In the genomic region with DNA sequence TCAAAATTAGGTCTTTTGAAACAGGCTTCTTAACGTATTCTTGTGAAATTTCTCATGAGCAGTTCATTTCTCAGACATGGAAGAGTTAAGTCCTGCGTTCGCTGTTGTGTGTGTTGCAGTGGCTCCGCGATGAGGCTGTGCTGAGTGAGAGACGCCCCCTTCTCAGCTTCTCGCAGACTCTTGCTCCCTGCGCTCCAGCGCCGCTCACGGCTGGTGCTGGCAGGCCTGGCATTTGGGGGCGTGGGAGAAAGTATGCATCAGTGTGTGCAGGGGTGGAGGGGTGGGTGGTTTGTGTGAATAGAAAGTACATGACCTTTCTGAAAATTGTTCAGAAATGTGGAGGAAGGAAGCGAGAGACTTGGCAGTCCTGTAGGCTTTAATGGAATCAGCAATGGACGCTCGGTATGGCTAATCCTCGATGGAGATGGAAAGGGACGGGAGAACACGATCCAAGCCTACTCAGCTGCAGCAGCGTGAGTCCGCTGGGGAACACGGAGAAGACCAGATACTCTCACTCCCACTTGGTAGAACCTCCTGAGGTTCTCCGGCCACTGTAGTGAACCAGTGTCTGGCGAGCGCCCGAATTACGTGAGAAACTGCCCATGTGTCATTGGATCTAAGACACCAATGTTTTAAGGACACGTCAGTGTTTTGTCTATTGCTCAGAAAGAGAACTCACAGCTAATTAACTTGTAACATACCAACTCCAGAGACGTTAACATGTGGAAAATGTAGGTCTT, we compare ENCODE assay signal across 12 cellular contexts. TPM values are rescaled to one million over a fixed set of nuclear protein-coding genes. Genes with fewer than 3 reads are reported as not detected.
DNase-seq lines count a peak whose midpoint lies in the region; ATAC-seq, FAIRE-seq and TF ChIP-seq lines count a peak whose summit lies in the region.
"Had no signal": no experiment of that assay in that cellular context is flagged by ENCODE, and none has a peak within 500 bp of the region (broad histone marks: within the 10 kb centered on the region; RNA-seq: fewer than 3 reads in every experiment).

No MANE protein-coding gene starts in this region.

- H3K9me3 Mint-ChIP-seq in WTC11 (no peaks in the 10 kb centered on the region), nephron (no peaks in the 10 kb centered on the region)

- H3K36me3 ChIP-seq in subcutaneous abdominal adipose tissue (ENCODE audit: control insufficient read depth in 5 of 5, insufficient read depth in 5 of 5, low read length in 5 of 5) = peaks cover 0 to 6% (median 0%) of the 10 kb centered on the region in 5 donors

- CTCF ChIA-PET in WTC11 (lab: Charles Lee) = interaction anchor here (0.8 to 2.6 kb wide), 8 partner anchors 12 to 123 kb away, joined by 3 to 11 read pairs (median 4); no protein-coding TSS in a partner anchor

- ATAC-seq in WTC11 (no peak), HG03108 (IDR thresholded peaks at IDR 0.05; ENCODE audit: unreplicated experiment) (no peak)

- H3K36me3 Mint-ChIP-seq in WTC11 = peaks cover 11% of the 10 kb centered on the region
- peaks cover 13% of the 10 kb centered on the region for H3K36me3 Mint-ChIP-seq in nephron (ENCODE audit: low read depth)

- peak overlapping the region; percentile 9 to 46 for H3K27ac ChIP-seq in coronary artery
- H3K27ac ChIP-seq in subcutaneous abdominal adipose tissue (ENCODE audit: low read depth, low read length) = peak overlapping the region; percentile 46

- no peak for FAIRE-seq in RCC 7860 (lab: Jason Lieb, UNC)
- FAIRE-seq: GM18507 had no signal

- peak overlapping the region; percentile 43; the same call in 1 of the 2 replicates for H3K27ac Mint-ChIP-seq in WTC11
- peak overlapping the region; percentile 42 to 89 (median 81) for H3K27ac Mint-ChIP-seq in nephron

- TF ChIP-seq CTCF in WTC11 (IDR thresholded peaks at IDR 0.05) (no peak), coronary artery (IDR thresholded peaks at IDR 0.05) (no peak), nephron (IDR thresholded peaks at IDR 0.05; ENCODE audit: unreplicated experiment in 3 of 3) (peak in 1 of 3 experiments; percentile 12)

- POLR2A ChIA-PET in WTC11 (lab: Charles Lee) = interaction anchor here (0.6 to 0.7 kb wide), 2 partner anchors 115 to 1878 kb away, joined by 3 to 6 read pairs; partner anchors contain the start of gene ATF4

- no peaks in the 10 kb centered on the region for H3K9me3 ChIP-seq in subcutaneous abdominal adipose tissue (ENCODE audit: control insufficient read depth in 5 of 5, low read length in 5 of 5)

- no peak for DNase-seq in WTC11 (ENCODE audit: low spot score)
- no peak for DNase-seq in coronary artery (ENCODE audit: low spot score)
- DNase-seq in RCC 7860 (ENCODE audit: low spot score) = no peak
- DNase-seq in Kasumi-1 (lab: John Stamatoyannopoulos, UW) = no peak
- DNase-seq: effector memory CD4-positive, alpha-beta T cell; NCI-H146; T-helper 1 cell had no signal

- no peak overlapping the region for H3K4me3 Mint-ChIP-seq in WTC11
- H3K4me3 Mint-ChIP-seq in nephron = peak overlapping the region; percentile 7 to 82 (median 81)

- H3K4me1 Mint-ChIP-seq in WTC11 (peaks cover 6% of the 10 kb centered on the region), nephron (peaks cover 32% of the 10 kb centered on the region)

- H3K4me3 ChIP-seq in coronary artery = peak overlapping the region; percentile 46
- H3K4me3 ChIP-seq in subcutaneous abdominal adipose tissue (ENCODE audit: low read depth in 1 of 5, low read length in 5 of 5) = peak overlapping the region in 4 of 5 donors; percentile 35 to 49 (median 41)

- H3K9ac ChIP-seq in subcutaneous abdominal adipose tissue (ENCODE audit: low read length in 5 of 5) = peak overlapping the region in 3 of 5 donors; percentile 10 to 35 (median 19)

- H3K27me3 ChIP-seq in subcutaneous abdominal adipose tissue (ENCODE audit: control insufficient read depth in 5 of 5, insufficient read depth in 4 of 5, low read length in 5 of 5) = no peaks in the 10 kb centered on the region

- no peaks in the 10 kb centered on the region for H3K27me3 Mint-ChIP-seq in WTC11 (ENCODE audit: low read depth)
- H3K27me3 Mint-ChIP-seq in nephron (ENCODE audit: low read depth) = no peaks in the 10 kb centered on the region

- H3K4me1 ChIP-seq in subcutaneous abdominal adipose tissue (ENCODE audit: control insufficient read depth in 5 of 5, insufficient read depth in 5 of 5, low read length in 5 of 5) = peaks cover 10 to 55% (median 46%) of the 10 kb centered on the region in 5 donors

TF ChIP-seq in WTC11, 78 proteins besides CTCF, POLR2A, EP300 and RAD21:
- no peak for TF ChIP-seq USF1 (CRISPR knock-in tag; IDR thresholded peaks at IDR 0.05)
- TF ChIP-seq JAZF1 (CRISPR knock-in tag; IDR thresholded peaks at IDR 0.05) = no peak
- TF ChIP-seq ETV6 (CRISPR knock-in tag; IDR thresholded peaks at IDR 0.05) = no peak
- no peak for TF ChIP-seq MAX (CRISPR knock-in tag; IDR thresholded peaks at IDR 0.05)
- TF ChIP-seq ZNF232 (CRISPR knock-in tag; IDR thresholded peaks at IDR 0.05) = no peak
- TF ChIP-seq, protein P1, sequence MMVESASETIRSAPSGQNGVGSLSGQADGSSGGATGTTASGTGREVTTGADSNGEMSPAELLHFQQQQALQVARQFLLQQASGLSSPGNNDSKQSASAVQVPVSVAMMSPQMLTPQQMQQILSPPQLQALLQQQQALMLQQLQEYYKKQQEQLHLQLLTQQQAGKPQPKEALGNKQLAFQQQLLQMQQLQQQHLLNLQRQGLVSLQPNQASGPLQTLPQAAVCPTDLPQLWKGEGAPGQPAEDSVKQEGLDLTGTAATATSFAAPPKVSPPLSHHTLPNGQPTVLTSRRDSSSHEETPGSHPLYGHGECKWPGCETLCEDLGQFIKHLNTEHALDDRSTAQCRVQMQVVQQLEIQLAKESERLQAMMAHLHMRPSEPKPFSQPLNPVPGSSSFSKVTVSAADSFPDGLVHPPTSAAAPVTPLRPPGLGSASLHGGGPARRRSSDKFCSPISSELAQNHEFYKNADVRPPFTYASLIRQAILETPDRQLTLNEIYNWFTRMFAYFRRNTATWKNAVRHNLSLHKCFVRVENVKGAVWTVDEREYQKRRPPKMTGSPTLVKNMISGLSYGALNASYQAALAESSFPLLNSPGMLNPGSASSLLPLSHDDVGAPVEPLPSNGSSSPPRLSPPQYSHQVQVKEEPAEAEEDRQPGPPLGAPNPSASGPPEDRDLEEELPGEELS (CRISPR knock-in tag; IDR thresholded peaks at IDR 0.05) = no peak
- no peak for TF ChIP-seq ZMAT4 (CRISPR knock-in tag; IDR thresholded peaks at IDR 0.05)

RNA-seq across cellular contexts. Expression of gene TAB1, which starts 5.9 kb away (rescaled TPM):
- total RNA-seq in WTC11 (2021) = 36.8 to 38.3 TPM (median 38.0 TPM) in 3 replicates

RNA-seq across cellular contexts. Expression of gene MGAT3, which starts 51.3 kb away (rescaled TPM):
- 10.3 to 11.4 TPM (median 11.4 TPM) in 3 replicates for total RNA-seq in WTC11 (2021)
- total RNA-seq: pulmonary artery endothelial cell had no signal

RNA-seq across cellular contexts. Expression of gene SYNGR1, which starts 55.7 kb away (rescaled TPM):
- total RNA-seq in WTC11 (2021) = 26.5 to 35.3 TPM (median 28.7 TPM) in 3 replicates
